8 cellular contexts compared by ENCODE assay signal in the genomic region with DNA sequence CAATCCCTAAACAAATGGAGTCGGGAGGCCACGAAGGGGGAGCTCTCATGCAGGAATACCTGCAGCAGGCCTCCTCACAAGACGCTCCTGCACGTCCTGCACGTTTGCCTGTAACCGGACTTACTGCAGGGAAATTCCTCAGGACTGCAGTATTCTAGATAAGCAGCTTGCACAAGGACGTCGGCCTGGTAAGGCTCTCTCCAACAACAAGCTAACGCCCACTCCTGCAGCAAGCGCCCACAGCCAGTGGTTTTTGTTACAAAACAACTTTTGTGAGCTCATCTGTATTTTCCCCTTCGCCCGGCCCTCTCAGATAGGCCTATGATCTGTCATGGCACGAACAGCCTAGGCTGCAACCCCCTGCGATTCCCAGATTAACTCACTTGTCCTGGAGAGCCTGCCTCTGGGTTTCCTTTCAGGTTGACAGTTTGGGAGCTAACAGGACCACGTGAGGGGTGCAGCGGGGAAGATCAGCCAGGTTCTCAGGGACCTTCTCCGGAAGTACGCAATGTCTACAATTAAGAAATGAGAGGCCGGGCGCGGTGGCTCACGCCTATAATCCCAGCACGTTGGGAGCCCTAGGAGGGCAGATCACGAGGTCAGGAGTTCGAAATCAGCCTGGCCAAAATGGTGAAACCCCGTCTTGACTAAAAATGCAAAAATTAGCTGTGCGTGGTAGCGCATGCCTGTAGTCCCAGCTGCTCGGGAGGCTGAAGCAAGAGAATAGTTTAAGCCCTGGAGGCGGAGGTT. TPM values are rescaled to one million over a fixed set of nuclear protein-coding genes. Genes with fewer than 3 reads are reported as not detected.
DNase-seq lines count a peak whose midpoint lies in the region; ATAC-seq and TF ChIP-seq lines count a peak whose summit lies in the region.

No MANE protein-coding gene starts in this region.

- TF ChIP-seq CTCF in HL-60 (IDR thresholded peaks at IDR 0.05; ENCODE audit: insufficient read depth, low read length) (no peak), left lung (IDR thresholded peaks at IDR 0.05) (no peak)

- DNase-seq in HL-60 (ENCODE audit: low read depth in 1 of 2, low spot score in 1 of 2) (peak in 1 of 2 experiments; percentile 93), T-helper 9 cell (peak; percentile 38), cerebellar cortex (ENCODE audit: low spot score) (peak; percentile 56), left lung (peak; percentile 59 to 71), NK-92 (lab: John Stamatoyannopoulos, UW; ENCODE audit: unreplicated experiment) (no peak)
- DNase-seq in stimulated activated CD4-positive, alpha-beta T cell treated with anti-CD3 and anti-CD28 coated beads, Interleukin-4, amount 100 ng/mL, for 4 hours = peak; percentile 44 to 72

- ATAC-seq in left lung = peak; percentile 9
- ATAC-seq in GM18858 (IDR thresholded peaks at IDR 0.05; ENCODE audit: unreplicated experiment) = no peak

- peak overlapping the region; percentile 17 for H2AFZ ChIP-seq in ACC112 (ENCODE audit: low read length, unreplicated experiment)

- no peaks in the 10 kb centered on the region for H3K9me3 ChIP-seq in left lung

- H3K27me3 ChIP-seq in ACC112 (ENCODE audit: insufficient read depth, low read length) (no peaks in the 10 kb centered on the region), HL-60 (ENCODE audit: insufficient read depth, poor library complexity, severe bottlenecking) (no peaks in the 10 kb centered on the region), left lung (no peaks in the 10 kb centered on the region)

- peaks cover 16% of the 10 kb centered on the region for H3K79me2 ChIP-seq in ACC112 (ENCODE audit: control insufficient read depth, insufficient read depth, low read length, unreplicated experiment)

- H3K4me1 ChIP-seq in ACC112 (ENCODE audit: control insufficient read depth, insufficient read depth, low read length, unreplicated experiment) = peaks cover 11% of the 10 kb centered on the region
- H3K4me1 ChIP-seq in left lung = peaks cover 29 to 52% of the 10 kb centered on the region in 2 donors

- intact Hi-C loops in left lung (cut with DNase I) = no loop called here

- peak overlapping the region; percentile 100 for H3K27ac ChIP-seq in ACC112 (ENCODE audit: low read depth, low read length)
- peak overlapping the region; percentile 95 for H3K27ac ChIP-seq in HL-60 (replicated peaks)
- peak overlapping the region; percentile 99 for H3K27ac ChIP-seq in left lung

- H3K36me3 ChIP-seq in ACC112 (ENCODE audit: insufficient read depth, low read length) (no peaks in the 10 kb centered on the region), left lung (peaks cover 0 to 8% of the 10 kb centered on the region in 2 donors)

- H3K4me3 ChIP-seq in ACC112 (ENCODE audit: low read depth, low read length) = peak overlapping the region; percentile 95
- peak overlapping the region; percentile 68 for H3K4me3 ChIP-seq in HL-60 (replicated peaks; ENCODE audit: insufficient read depth, low read length)
- H3K4me3 ChIP-seq in left lung = peak overlapping the region; percentile 78 to 83

RNA-seq across cellular contexts. Expression of gene MIB2, which starts 0.9 kb away (rescaled TPM):
- 10 to 100 TPM; 55.3 to 73.5 TPM for total RNA-seq in left lung

RNA-seq across cellular contexts. Expression of gene FNDC10, which starts 14.4 kb away (rescaled TPM):
- 10 to 100 TPM in 1 of 2 donors, 1 to 10 TPM in 1; 7.7 to 12.2 TPM for total RNA-seq in left lung

RNA-seq across cellular contexts. Expression of gene MMP23B, which starts 17.6 kb away (rescaled TPM):
- total RNA-seq in left lung = 10 to 100 TPM; 43.5 to 56.7 TPM

RNA-seq across cellular contexts. Expression of gene SSU72, which starts 39.7 kb away (rescaled TPM):
- total RNA-seq in left lung = 100 to 1,000 TPM; 120 to 141 TPM

RNA-seq across cellular contexts. Expression of gene CDK11B, which starts 44.4 kb away (rescaled TPM):
- total RNA-seq in left lung = 10 to 100 TPM; 16.3 to 23.2 TPM
